Comparison of ENCODE assay signal across 9 cellular contexts in the genomic region with DNA sequence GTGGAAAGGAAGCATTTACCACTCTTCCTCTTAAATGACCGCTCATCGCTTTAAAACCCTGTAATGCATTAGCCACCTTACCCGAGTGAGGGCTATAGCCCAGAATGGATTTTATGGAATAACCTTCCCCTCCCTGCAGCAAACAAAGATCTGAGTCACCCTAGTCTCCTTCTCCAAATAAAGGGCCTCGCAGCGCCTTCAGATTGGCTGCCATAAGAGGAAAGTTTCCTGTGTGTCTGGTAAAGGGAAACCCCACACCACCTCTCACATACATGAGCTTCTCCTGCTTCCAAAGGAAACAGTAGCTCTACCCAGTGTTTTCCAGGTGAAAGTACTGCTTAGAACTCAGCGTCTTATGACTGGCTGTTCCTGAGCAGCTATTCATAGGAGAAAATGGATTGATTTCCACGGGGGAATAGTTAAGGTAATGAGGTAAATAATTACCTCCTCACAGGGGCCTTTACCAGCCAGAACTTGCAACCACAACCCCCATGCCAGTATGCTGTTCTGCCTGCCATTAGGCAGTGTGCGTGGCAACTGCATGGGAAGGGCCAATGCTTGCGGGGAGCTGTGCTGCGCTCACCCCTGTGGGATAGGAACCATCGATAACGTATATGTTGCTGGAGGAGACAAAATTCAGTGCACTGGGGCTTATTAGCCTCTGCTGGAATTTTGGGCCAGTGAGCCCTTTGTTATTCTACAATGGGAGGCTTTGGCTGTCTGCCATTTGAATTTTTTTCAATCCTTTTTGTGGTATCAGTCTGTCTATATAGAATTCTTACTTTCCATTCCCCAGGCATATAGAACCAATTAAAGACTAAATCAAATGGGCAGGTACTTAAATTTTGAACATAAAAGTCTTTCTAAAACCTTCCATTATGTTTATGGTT. TPM values are rescaled to one million over a fixed set of nuclear protein-coding genes. Genes with fewer than 3 reads are reported as not detected.
A peak's percentile ranks its signal among the peaks of the same experiment; 100 is the strongest.
DNase-seq lines count a peak whose midpoint lies in the region; ATAC-seq, FAIRE-seq and TF ChIP-seq lines count a peak whose summit lies in the region.
"Had no signal": no experiment of that assay in that cellular context is flagged by ENCODE, and none has a peak within 500 bp of the region (broad histone marks: within the 10 kb centered on the region; RNA-seq: fewer than 3 reads in every experiment).

No MANE protein-coding gene starts in this region.

- no peak for ATAC-seq in HG02798 (IDR thresholded peaks at IDR 0.05; ENCODE audit: poor library complexity, unreplicated experiment)

- FAIRE-seq in urothelium cell line (lab: Jason Lieb, UNC): no peak

- DNase-seq in NCI-H2171 treated with DMSO at 0.1 percent for 48 hours (lab: John Stamatoyannopoulos, UW): peak; percentile 54
- no peak for DNase-seq in NCI-H2171 (lab: John Stamatoyannopoulos, UW)
- DNase-seq in dorsolateral prefrontal cortex: no peak
- DNase-seq in lung microvascular endothelial cell (ENCODE audit: low read depth in 2 of 2): peak; percentile 53 to 90
- DNase-seq in urothelium cell line (ENCODE audit: low spot score): peak; percentile 50
- DNase-seq in GM13976 (ENCODE audit: low spot score): no peak
- DNase-seq in activated gamma-delta T cell (lab: John Stamatoyannopoulos, UW): no peak
- DNase-seq: NCI-H1930 had no signal

- peak overlapping the region in 57 of 59 donors; percentile 9 to 100 (median 75) for H3K27ac ChIP-seq in dorsolateral prefrontal cortex

- intact Hi-C loops in dorsolateral prefrontal cortex (cut with DNase I): no loop called here

- H3K4me3 ChIP-seq in dorsolateral prefrontal cortex: no peak overlapping the region

- H3K27me3 ChIP-seq in dorsolateral prefrontal cortex: no peaks in the 10 kb centered on the region

- TF ChIP-seq CTCF in dorsolateral prefrontal cortex (IDR thresholded peaks at IDR 0.05 in 54 of 56, conservative IDR thresholded peaks at IDR 0.05 in 2 of 56; ENCODE audit: low read depth in 1 of 56, partially characterized antibody in 56 of 56) (no peak), GM13976 (IDR thresholded peaks at IDR 0.05; ENCODE audit: borderline replicate concordance, control extremely low read depth, extremely low read depth, insufficient read depth, missing control alignments) (no peak)

- in situ Hi-C loops in GM13976 (cut with MboI; ENCODE audit: low sequenced_read_pairs, unreplicated experiment): no loop called here

RNA-seq across cellular contexts. Expression of a gene that starts 47.5 kb away (rescaled TPM):
- total RNA-seq in dorsolateral prefrontal cortex (10 to 100 TPM; 19.2 to 62.5 (median 34.1) TPM), lung microvascular endothelial cell (26.6 and 32.5 TPM in 2 replicates)

Comparison
In these comparisons a context has a peak if more than half of its experiments do, and no peak if none do; other contexts are left out.
1. DNase-seq: peak in NCI-H2171 treated with DMSO at 0.1 percent for 48 hours (single experiment), lung microvascular endothelial cell (2 of 2) and urothelium cell line (single experiment); none in NCI-H2171 (single experiment), dorsolateral prefrontal cortex (0 of 10), GM13976 (single experiment) and activated gamma-delta T cell (single experiment).